Comparison of ENCODE assay signal across 8 cellular contexts in the genomic region with DNA sequence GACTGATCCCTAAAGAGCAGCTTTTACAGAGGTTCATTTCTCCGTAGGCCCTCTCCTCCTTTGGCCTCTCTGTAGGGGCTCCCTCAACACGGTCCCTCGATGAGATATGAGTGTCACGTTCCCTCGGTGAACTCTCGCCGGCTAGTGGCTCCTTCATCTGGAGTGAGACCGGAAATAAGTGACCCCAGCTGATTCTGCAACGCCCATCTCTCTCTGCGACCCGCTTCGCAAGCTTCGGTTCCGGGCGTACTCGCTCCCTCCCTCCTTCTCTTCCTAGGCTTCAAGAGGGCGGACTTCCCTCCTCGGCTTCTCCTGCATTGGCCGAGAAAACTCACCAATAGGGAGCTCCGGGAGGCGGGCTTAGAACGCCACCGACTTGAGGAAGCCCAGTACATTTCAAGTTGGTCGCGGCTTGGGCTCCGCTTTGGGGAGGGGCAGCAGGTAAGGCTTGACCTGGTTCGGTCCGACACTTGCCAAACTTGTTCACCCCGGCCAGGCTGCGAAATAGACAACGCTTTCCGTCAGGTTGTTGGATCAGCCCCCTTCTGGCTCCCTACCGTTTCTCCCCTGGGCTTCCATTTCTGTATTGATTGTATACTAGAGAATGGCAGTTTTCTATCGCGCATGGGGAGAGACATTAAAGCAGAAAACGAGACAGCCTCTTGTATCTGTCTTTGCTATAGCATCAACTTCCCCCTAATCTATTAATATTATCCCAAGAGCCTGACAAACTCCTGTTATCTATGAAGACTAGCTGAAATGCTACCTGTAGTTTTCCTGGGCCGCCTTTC. TPM values are rescaled to one million over a fixed set of nuclear protein-coding genes. Genes with fewer than 3 reads are reported as not detected.
DNase-seq lines count a peak whose midpoint lies in the region; ATAC-seq lines count a peak whose summit lies in the region.

A gene (minus strand): TSS at position 248 of the 791 bp plus-strand sequence. CDS start 2,816 bp downstream, outside the sequence.
A gene with protein sequence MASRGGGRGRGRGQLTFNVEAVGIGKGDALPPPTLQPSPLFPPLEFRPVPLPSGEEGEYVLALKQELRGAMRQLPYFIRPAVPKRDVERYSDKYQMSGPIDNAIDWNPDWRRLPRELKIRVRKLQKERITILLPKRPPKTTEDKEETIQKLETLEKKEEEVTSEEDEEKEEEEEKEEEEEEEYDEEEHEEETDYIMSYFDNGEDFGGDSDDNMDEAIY (plus strand): TSS at position 363 of the 791 bp plus-strand sequence. CDS start 10,176 bp downstream, outside the sequence.

- no peak within 1 kb of the TSS for H2BK120ac ChIP-seq in mesendoderm (ENCODE audit: low read depth, low read length)

- H4K5ac ChIP-seq in mesendoderm (ENCODE audit: low read length), result peak within 1 kb of the TSS; percentile 33

- peak; percentile 82 for ATAC-seq in GM19468 (IDR thresholded peaks at IDR 0.05; ENCODE audit: extremely low read depth, unreplicated experiment)

- WGBS in mesendoderm (ENCODE audit: extremely low coverage, insufficient coverage, low lambda C conversion rate), result no CpG with 5 or more reads among the region's 37 CpGs

- H4K8ac ChIP-seq in mesendoderm (ENCODE audit: low read depth, low read length), result no peak within 1 kb of the TSS

- peak within 1 kb of the TSS; percentile 82 for H3K18ac ChIP-seq in mesendoderm (ENCODE audit: low read length)

- peak within 1 kb of the TSS; percentile 72 for H3K4me2 ChIP-seq in mesendoderm (ENCODE audit: low read length)

- H3K79me2 ChIP-seq in mesendoderm (ENCODE audit: control insufficient read depth, insufficient read depth, low read length), result no peaks in the 10 kb centered on the region

- peak within 1 kb of the TSS; percentile 84 for H3K56ac ChIP-seq in mesendoderm (ENCODE audit: low read length)

- POLR2A ChIA-PET in activated CD8-positive, alpha-beta memory T cell treated with anti-CD3 and anti-CD28 coated beads for 36 hours (lab: Charles Lee), result interaction anchor here (0.5 to 2.8 kb wide), 15 partner anchors 15 to 539 kb away, joined by 3 to 33 read pairs (median 4); a partner anchor contains a TSS

- no peak within 1 kb of the TSS for H2AK5ac ChIP-seq in mesendoderm (ENCODE audit: low read length)

- H2BK15ac ChIP-seq in mesendoderm (replicated peaks; ENCODE audit: low read depth), result no peak within 1 kb of the TSS

- H3K79me1 ChIP-seq in mesendoderm (ENCODE audit: low read length), result no peaks in the 10 kb centered on the region

- CTCF ChIA-PET in activated CD8-positive, alpha-beta memory T cell treated with anti-CD3 and anti-CD28 coated beads for 36 hours (lab: Charles Lee), result interaction anchor here (1.1 to 7.0 kb wide), 7 partner anchors 14 to 47 kb away, joined by 3 to 47 read pairs (median 3); a partner anchor contains a TSS

- peak within 1 kb of the TSS; percentile 95 for H3K4me3 ChIP-seq in endocrine pancreas (ENCODE audit: control insufficient read depth, insufficient read depth, low read length)
- H3K4me3 ChIP-seq in mesendoderm (ENCODE audit: low read length), result peak within 1 kb of the TSS; percentile 61

- H3K27ac ChIP-seq in mesendoderm (ENCODE audit: low read depth, low read length), result peak within 1 kb of the TSS; percentile 52

- H3K4ac ChIP-seq in mesendoderm (ENCODE audit: low read depth, low read length), result peak within 1 kb of the TSS; percentile 66

- no peak within 1 kb of the TSS for H2BK5ac ChIP-seq in mesendoderm (ENCODE audit: low read length)

- DNase-seq in COLO829 (ENCODE audit: low spot score), result peak; percentile 90
- DNase-seq in HS-27A (ENCODE audit: low read depth), result peak; percentile 82
- peak; percentile 94 for DNase-seq in NK-92 treated with Interleukin-12 subunit alpha and Interleukin-12 subunit beta, amount 100 ng/mL, for 24 hours (lab: John Stamatoyannopoulos, UW)
- DNase-seq in mesendoderm, result peak; percentile 99
- DNase-seq in stimulated activated CD8-positive, alpha-beta memory T cell treated with anti-CD3 and anti-CD28 coated beads, Interleukin-12 subunit alpha, Interleukin-12 subunit beta, amount 100 ng/mL, for 4 hours (ENCODE audit: low read depth), result peak; percentile 80

- peaks cover 17% of the 10 kb centered on the region for H3K4me1 ChIP-seq in endocrine pancreas (ENCODE audit: control insufficient read depth, insufficient read depth, low read length)
- peaks cover 18% of the 10 kb centered on the region for H3K4me1 ChIP-seq in mesendoderm (ENCODE audit: control insufficient read depth, low read depth, low read length)

- H3K23ac ChIP-seq in mesendoderm (ENCODE audit: low read length), result no peak within 1 kb of the TSS

- H3K9me3 ChIP-seq in endocrine pancreas (ENCODE audit: control insufficient read depth, low read length), result no peaks in the 10 kb centered on the region

- no peaks in the 10 kb centered on the region for H3K27me3 ChIP-seq in endocrine pancreas (ENCODE audit: control insufficient read depth, insufficient read depth, low read length)
- H3K27me3 ChIP-seq in mesendoderm (ENCODE audit: insufficient read depth, low read length, poor library complexity), result peaks cover 6% of the 10 kb centered on the region

- no peaks in the 10 kb centered on the region for H3K36me3 ChIP-seq in endocrine pancreas (ENCODE audit: control insufficient read depth, insufficient read depth, low read length)
- no peaks in the 10 kb centered on the region for H3K36me3 ChIP-seq in mesendoderm (ENCODE audit: control insufficient read depth, insufficient read depth, low read length)

- H3K9ac ChIP-seq in endocrine pancreas (ENCODE audit: control insufficient read depth, insufficient read depth, low read length), result peak within 1 kb of the TSS; percentile 79
- H3K9ac ChIP-seq in mesendoderm (ENCODE audit: low read length), result peak within 1 kb of the TSS; percentile 78

RNA-seq across cellular contexts. Expression of the first gene that starts in this region (rescaled TPM):
- 10 to 100 TPM in 1 of 2 experiments, 1 to 10 TPM in 1; 10.0 to 13.2 TPM for total RNA-seq in activated CD8-positive, alpha-beta memory T cell treated with anti-CD3 and anti-CD28 coated beads for 36 hours
- 0.11 TPM for polyA plus RNA-seq in mesendoderm (2013, experiment 1 of 2)
- 0.13 TPM for polyA plus RNA-seq in mesendoderm (2013, experiment 2 of 2)

RNA-seq across cellular contexts. Expression of the second gene that starts in this region (rescaled TPM):
- total RNA-seq in activated CD8-positive, alpha-beta memory T cell treated with anti-CD3 and anti-CD28 coated beads for 36 hours, result 10 to 100 TPM; 18.1 to 21.9 TPM
- polyA plus RNA-seq in mesendoderm (2013, experiment 1 of 2), result 2.9 TPM
- 3.3 TPM for polyA plus RNA-seq in mesendoderm (2013, experiment 2 of 2)

Comparison
In these comparisons a context has a peak if more than half of its experiments do, and no peak if none do; other contexts are left out.
1. Peak in every context shown above with its lines: DNase-seq, ATAC-seq, H3K4me3 ChIP-seq and H3K27ac ChIP-seq.